Comparison of ENCODE assay signal across 16 cellular contexts in the genomic region with DNA sequence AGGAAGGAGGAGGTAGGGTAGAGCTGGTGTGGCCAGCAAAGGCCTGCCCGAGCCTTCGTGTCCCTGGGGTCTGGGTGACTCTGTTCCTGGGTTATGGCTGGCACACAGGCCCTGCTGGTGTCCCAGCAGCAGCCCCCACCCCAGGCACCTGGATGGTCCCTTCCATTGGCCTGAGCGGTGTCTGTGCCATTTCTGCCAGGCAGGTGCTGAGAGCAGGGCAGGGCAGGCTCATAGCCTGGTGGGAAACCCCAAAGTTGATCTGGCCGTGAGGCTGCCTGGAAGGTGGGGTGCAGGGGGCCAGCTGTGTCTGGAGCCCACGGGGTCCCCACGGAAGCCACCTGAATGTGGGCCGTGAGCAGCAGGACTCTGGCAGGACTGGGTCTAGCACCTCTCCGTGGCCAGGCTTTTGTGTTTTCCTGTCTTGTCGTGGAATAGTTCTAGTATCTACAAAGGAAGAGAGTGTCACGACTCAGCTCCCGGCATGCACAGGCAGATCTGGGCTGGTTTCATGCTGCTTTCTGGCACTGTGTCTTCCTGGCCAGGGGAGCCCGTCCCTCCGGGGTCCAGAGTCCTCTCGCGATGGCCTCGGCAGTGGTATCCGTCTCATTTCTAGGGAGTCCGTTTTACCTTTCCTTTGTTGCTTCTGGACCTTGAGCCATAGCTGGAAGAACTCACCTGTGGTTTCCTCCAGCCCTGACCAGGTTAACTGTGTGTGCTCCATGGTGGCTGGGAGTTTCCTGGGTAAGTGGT.
A peak's percentile ranks its signal among the peaks of the same experiment; 100 is the strongest.
DNase-seq lines count a peak whose midpoint lies in the region; ATAC-seq and TF ChIP-seq lines count a peak whose summit lies in the region.
"Had no signal": no experiment of that assay in that cellular context is flagged by ENCODE, and none has a peak within 500 bp of the region (broad histone marks: within the 10 kb centered on the region; RNA-seq: fewer than 3 reads in every experiment).

No MANE protein-coding gene starts in this region.

- POLR2A ChIA-PET in activated CD8-positive, alpha-beta T cell treated with anti-CD3 and anti-CD28 coated beads for 36 hours (lab: Charles Lee), result no interaction called here

- H3K9ac ChIP-seq in fibroblast of lung (ENCODE audit: insufficient read depth, low read length), result peak overlapping the region; percentile 7
- H3K9ac ChIP-seq: parathyroid adenoma had no signal

- no peak for TF ChIP-seq POLR2A in Peyer's patch (IDR thresholded peaks at IDR 0.05)
- TF ChIP-seq POLR2A in ovary (IDR thresholded peaks at IDR 0.05), result no peak

- no peaks in the 10 kb centered on the region for H3K9me3 Mint-ChIP-seq in CD14-positive monocyte
- no peaks in the 10 kb centered on the region for H3K9me3 Mint-ChIP-seq in activated CD8-positive, alpha-beta T cell treated with anti-CD3 and anti-CD28 coated beads for 36 hours

- H3K36me3 Mint-ChIP-seq in CD14-positive monocyte, result peaks cover 48 to 72% of the 10 kb centered on the region in 2 donors
- no peaks in the 10 kb centered on the region for H3K36me3 Mint-ChIP-seq in activated CD8-positive, alpha-beta T cell treated with anti-CD3 and anti-CD28 coated beads for 36 hours (ENCODE audit: low read depth)

- H3K9me3 ChIP-seq in Peyer's patch, result no peaks in the 10 kb centered on the region
- no peaks in the 10 kb centered on the region for H3K9me3 ChIP-seq in fibroblast of lung (ENCODE audit: control insufficient read depth, insufficient read depth, low read depth, low read length)
- H3K9me3 ChIP-seq in ovary, result no peaks in the 10 kb centered on the region
- H3K9me3 ChIP-seq: thoracic aorta had no signal

- ATAC-seq in activated CD8-positive, alpha-beta T cell treated with anti-CD3 and anti-CD28 coated beads for 36 hours, result no peak
- ATAC-seq in HG02623 (IDR thresholded peaks at IDR 0.05; ENCODE audit: unreplicated experiment), result no peak
- ATAC-seq: foreskin keratinocyte, GM12878 had no signal

- TF ChIP-seq EP300 in ovary (IDR thresholded peaks at IDR 0.05), result no peak

- DNase-seq in CD14-positive monocyte (ENCODE audit: low spot score), result peak; percentile 42
- peak in 2 of 3 donors; percentile 66 to 81 for DNase-seq in Peyer's patch
- no peak for DNase-seq in fibroblast of lung (ENCODE audit: low read depth in 2 of 2)
- DNase-seq in ovary, result peak in 4 of 5 donors; percentile 6 to 25 (median 12)
- DNase-seq in NOMO-1 (lab: John Stamatoyannopoulos, UW; ENCODE audit: unreplicated experiment in 2 of 2), result no peak
- no peak for DNase-seq in activated CD8-positive, alpha-beta T cell treated with anti-CD3 and anti-CD28 coated beads for 36 hours
- DNase-seq: EL, midbrain, NCI-H2029 treated with DMSO at 0.1 percent for 48 hours, NCI-H526 had no signal

- H2AFZ ChIP-seq in fibroblast of lung (ENCODE audit: low read length), result no peak overlapping the region
- H2AFZ ChIP-seq: parathyroid adenoma had no signal

- no peaks in the 10 kb centered on the region for H3K79me2 ChIP-seq in fibroblast of lung (ENCODE audit: control insufficient read depth, insufficient read depth, low read length)
- H3K79me2 ChIP-seq: parathyroid adenoma had no signal

- H3K27ac ChIP-seq in Peyer's patch (peak overlapping the region in 3 of 4 donors; percentile 62 to 79 (median 74)), fibroblast of lung (ENCODE audit: insufficient read depth, low read length) (no peak overlapping the region), ovary (no peak overlapping the region)
- H3K27ac ChIP-seq: foreskin keratinocyte, parathyroid adenoma, thoracic aorta, WERI-Rb-1 had no signal

- H3K4me3 ChIP-seq in Peyer's patch, result no peak overlapping the region
- no peak overlapping the region for H3K4me3 ChIP-seq in fibroblast of lung (replicated peaks in 1 of 4; ENCODE audit: control extremely low read depth in 1 of 4, insufficient read depth in 1 of 4, low read depth in 3 of 4, low read length in 4 of 4)
- H3K4me3 ChIP-seq in ovary, result no peak overlapping the region
- H3K4me3 ChIP-seq: GM12878, thoracic aorta had no signal

- H3K4me3 Mint-ChIP-seq in CD14-positive monocyte, result no peak overlapping the region
- no peak overlapping the region for H3K4me3 Mint-ChIP-seq in activated CD8-positive, alpha-beta T cell treated with anti-CD3 and anti-CD28 coated beads for 36 hours

- intact Hi-C loops in CD14-positive monocyte (cut with micrococcal nuclease), result loop anchor here (5.0 to 10.0 kb wide), 2 partner anchors 46 to 334 kb away; no protein-coding TSS in a partner anchor
- intact Hi-C loops in ovary (cut with DNase I), result loop anchor here in 3 of 4 donors (5.0 to 10.0 kb wide), 4 partner anchors 104 to 334 kb away; partner anchors contain the start of genes C11orf21 (in 2 of the 3) and TSPAN32 (in 2 of the 3)
- intact Hi-C loops in activated CD8-positive, alpha-beta T cell treated with anti-CD3 and anti-CD28 coated beads for 36 hours (cut with micrococcal nuclease), result no loop called here

- H3K27me3 Mint-ChIP-seq in CD14-positive monocyte (ENCODE audit: low read depth in 3 of 3), result peaks cover 2 to 3% (median 2%) of the 10 kb centered on the region in 3 donors
- no peaks in the 10 kb centered on the region for H3K27me3 Mint-ChIP-seq in activated CD8-positive, alpha-beta T cell treated with anti-CD3 and anti-CD28 coated beads for 36 hours

- H3K4me1 ChIP-seq in Peyer's patch (peaks cover 0 to 47% (median 25%) of the 10 kb centered on the region in 4 donors), fibroblast of lung (ENCODE audit: control insufficient read depth, extremely low read depth, insufficient read depth, low read length) (peaks cover 7% of the 10 kb centered on the region), ovary (ENCODE audit: insufficient read depth) (peaks cover 7% of the 10 kb centered on the region)

- H3K27me3 ChIP-seq in Peyer's patch (no peaks in the 10 kb centered on the region), fibroblast of lung (ENCODE audit: control insufficient read depth, insufficient read depth, low read length) (no peaks in the 10 kb centered on the region), ovary (no peaks in the 10 kb centered on the region)

- CTCF ChIA-PET in activated CD8-positive, alpha-beta T cell treated with anti-CD3 and anti-CD28 coated beads for 36 hours (lab: Charles Lee), result interaction anchor here (0.8 to 1.9 kb wide), 3 partner anchors 107 to 363 kb away, joined by 4 to 5 read pairs (median 5); no protein-coding TSS in a partner anchor

- H3K4me1 Mint-ChIP-seq in CD14-positive monocyte, result peaks cover 61% of the 10 kb centered on the region
- H3K4me1 Mint-ChIP-seq in activated CD8-positive, alpha-beta T cell treated with anti-CD3 and anti-CD28 coated beads for 36 hours (ENCODE audit: low read depth), result peaks cover 34% of the 10 kb centered on the region

- no peak for TF ChIP-seq CTCF in CD14-positive monocyte (IDR thresholded peaks at IDR 0.05)
- TF ChIP-seq CTCF in Peyer's patch (IDR thresholded peaks at IDR 0.05), result no peak
- TF ChIP-seq CTCF in fibroblast of lung (conservative IDR thresholded peaks at IDR 0.05 in 1 of 2, IDR thresholded peaks at IDR 0.05 in 1 of 2; ENCODE audit: low read depth in 1 of 2, low read length in 2 of 2), result no peak
- no peak for TF ChIP-seq CTCF in ovary (IDR thresholded peaks at IDR 0.05)
- no peak for TF ChIP-seq CTCF in activated CD8-positive, alpha-beta T cell treated with anti-CD3 and anti-CD28 coated beads for 36 hours (IDR thresholded peaks at IDR 0.05)

- H3K4me2 ChIP-seq in fibroblast of lung (ENCODE audit: extremely low read depth, insufficient read depth, low read length), result no peak overlapping the region

- peak overlapping the region in 1 of 7 donors; percentile 50 for H3K27ac Mint-ChIP-seq in CD14-positive monocyte
- no peak overlapping the region for H3K27ac Mint-ChIP-seq in activated CD8-positive, alpha-beta T cell treated with anti-CD3 and anti-CD28 coated beads for 36 hours

- 73 to 85% (median 77%) methylated on average over 18 of the region's 18 CpGs for WGBS in ovary, 3 donors

- H4K20me1 ChIP-seq in fibroblast of lung (ENCODE audit: control insufficient read depth, extremely low read depth, insufficient read depth, low read length), result no peaks in the 10 kb centered on the region

- H3K36me3 ChIP-seq in Peyer's patch (no peaks in the 10 kb centered on the region), fibroblast of lung (ENCODE audit: control insufficient read depth, insufficient read depth, low read length) (no peaks in the 10 kb centered on the region), ovary (no peaks in the 10 kb centered on the region)
- H3K36me3 ChIP-seq: thoracic aorta, WERI-Rb-1 had no signal

Comparison
In these comparisons a context has a peak if more than half of its experiments do, and no peak if none do; other contexts are left out.
1. DNase-seq: peak in CD14-positive monocyte (single experiment), Peyer's patch (2 of 3) and ovary (4 of 5); none in fibroblast of lung (0 of 2), NOMO-1 (0 of 2) and activated CD8-positive, alpha-beta T cell treated with anti-CD3 and anti-CD28 coated beads for 36 hours (single experiment).
2. H3K27ac ChIP-seq: peak in Peyer's patch (3 of 4); none in fibroblast of lung (single experiment) and ovary (0 of 2).